Comparison of ENCODE assay signal across 12 cellular contexts in the genomic region with DNA sequence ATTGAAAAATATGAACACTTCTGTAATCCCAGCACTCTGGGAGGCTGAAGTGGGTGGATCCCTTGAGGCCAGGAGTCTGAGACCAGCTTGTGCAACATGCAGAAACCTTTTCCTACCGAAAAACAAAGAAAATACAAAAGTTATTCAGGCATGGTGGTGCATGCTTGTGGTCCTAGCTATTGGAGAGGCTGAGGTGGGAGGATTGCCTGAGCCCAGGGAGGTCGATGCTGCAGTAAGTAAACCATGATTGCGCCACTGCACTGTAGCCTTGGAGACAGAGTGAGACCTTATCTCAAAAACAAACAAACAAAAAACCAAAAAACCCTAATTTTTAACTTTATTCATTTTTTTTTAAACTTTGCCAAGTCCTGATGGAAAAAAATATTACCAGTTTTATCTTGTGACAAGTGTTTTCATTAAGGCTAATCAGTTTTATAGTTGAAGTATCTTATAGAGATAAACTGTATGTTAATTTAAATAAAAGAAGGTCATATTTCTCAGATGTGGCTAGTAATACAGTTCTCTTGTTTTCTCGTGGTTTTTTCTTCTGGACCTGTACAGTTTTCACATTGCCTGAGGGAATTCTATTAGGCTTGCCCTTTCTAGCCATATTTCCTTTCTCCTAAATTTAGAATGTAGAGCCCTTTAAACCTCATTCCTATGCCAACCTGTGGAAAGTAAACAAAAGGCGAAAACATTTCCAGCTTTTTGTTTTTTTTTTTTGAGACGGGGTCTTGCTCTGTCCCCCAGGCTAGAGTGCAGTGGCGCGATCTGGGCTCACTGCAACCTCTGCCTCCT. TPM values are rescaled to one million over a fixed set of nuclear protein-coding genes. Genes with fewer than 3 reads are reported as not detected.
DNase-seq lines count a peak whose midpoint lies in the region; ATAC-seq, FAIRE-seq and TF ChIP-seq lines count a peak whose summit lies in the region.
"Had no signal": no experiment of that assay in that cellular context is flagged by ENCODE, and none has a peak within 500 bp of the region (broad histone marks: within the 10 kb centered on the region; RNA-seq: fewer than 3 reads in every experiment).

No MANE protein-coding gene starts in this region.

- no peaks in the 10 kb centered on the region for H3K27me3 ChIP-seq in right cardiac atrium (ENCODE audit: control insufficient read depth, insufficient read depth)
- H3K27me3 ChIP-seq in thoracic aorta (replicated peaks; ENCODE audit: insufficient read depth), result no peaks in the 10 kb centered on the region

- DNase-seq in NOMO-1 treated with DMSO at 0.1 percent for 48 hours (lab: John Stamatoyannopoulos, UW; ENCODE audit: unreplicated experiment) (peak; percentile 45), NOMO-1 treated with dmso at 0.1 percent for 144 hours (lab: John Stamatoyannopoulos, UW; ENCODE audit: unreplicated experiment) (no peak), astrocyte of the hippocampus (ENCODE audit: low read depth, low spot score) (peak; percentile 72), right cardiac atrium (peak; percentile 66 to 88 (median 66)), thoracic aorta (ENCODE audit: low spot score) (no peak), GM19239 (ENCODE audit: insufficient read length, low spot score) (no peak)
- DNase-seq: NCI-H1694 treated with DMSO at 0.1 percent for 48 hours; stimulated activated CD4-positive, alpha-beta T cell treated with anti-CD3 and anti-CD28 coated beads, Interleukin-2, amount 100 ng/mL, for 24 hours had no signal

- H3K36me3 ChIP-seq in thoracic aorta, result no peaks in the 10 kb centered on the region

- 44% methylated on average over 8 of the region's 8 CpGs for WGBS in right cardiac atrium

- no peak for FAIRE-seq in GM19239 (lab: Jason Lieb, UNC)
- FAIRE-seq: A204.1, endometrium had no signal

- H3K9me3 ChIP-seq in right cardiac atrium (ENCODE audit: control insufficient read depth, low read length), result no peaks in the 10 kb centered on the region
- no peaks in the 10 kb centered on the region for H3K9me3 ChIP-seq in thoracic aorta

- TF ChIP-seq CTCF in thoracic aorta (IDR thresholded peaks at IDR 0.05), result no peak

- peak overlapping the region; percentile 68 for H3K27ac ChIP-seq in right cardiac atrium (ENCODE audit: low read length)
- peak overlapping the region; percentile 19 to 39 for H3K27ac ChIP-seq in thoracic aorta

- H3K4me1 ChIP-seq in right cardiac atrium (ENCODE audit: control insufficient read depth, insufficient read depth, low read length) (peaks cover 14% of the 10 kb centered on the region), thoracic aorta (ENCODE audit: control insufficient read depth in 1 of 2, low read depth in 2 of 2) (peaks cover 72 to 78% of the 10 kb centered on the region in 2 donors)

- H3K4me3 ChIP-seq in right cardiac atrium (ENCODE audit: low read length), result no peak overlapping the region
- no peak overlapping the region for H3K4me3 ChIP-seq in thoracic aorta

- intact Hi-C loops in right cardiac atrium (cut with DNase I), result no loop called here

- ATAC-seq in right cardiac atrium (peak; percentile 78 to 85), thoracic aorta (ENCODE audit: insufficient number of reproducible peaks, low FRiP score, low read depth) (no peak), GM19452 (IDR thresholded peaks at IDR 0.05; ENCODE audit: unreplicated experiment) (no peak), GM19395 (IDR thresholded peaks at IDR 0.05; ENCODE audit: unreplicated experiment) (no peak)

RNA-seq across cellular contexts. Expression of a gene that starts 9.4 kb away (rescaled TPM):
- total RNA-seq in right cardiac atrium (100 to 1,000 TPM; 207 to 272 (median 234) TPM), thoracic aorta (100 to 1,000 TPM; 125 to 311 TPM)
- polyA plus RNA-seq in right cardiac atrium, result 32.0 TPM

Comparison
In these comparisons a context has a peak if more than half of its experiments do, and no peak if none do; other contexts are left out.
1. DNase-seq: peak in NOMO-1 treated with DMSO at 0.1 percent for 48 hours (single experiment), astrocyte of the hippocampus (single experiment) and right cardiac atrium (3 of 3); none in NOMO-1 treated with dmso at 0.1 percent for 144 hours (single experiment), thoracic aorta (single experiment) and GM19239 (single experiment).
2. ATAC-seq: peak in right cardiac atrium (2 of 2); none in thoracic aorta (single experiment), GM19452 (single experiment) and GM19395 (single experiment).